In the genomic region with DNA sequence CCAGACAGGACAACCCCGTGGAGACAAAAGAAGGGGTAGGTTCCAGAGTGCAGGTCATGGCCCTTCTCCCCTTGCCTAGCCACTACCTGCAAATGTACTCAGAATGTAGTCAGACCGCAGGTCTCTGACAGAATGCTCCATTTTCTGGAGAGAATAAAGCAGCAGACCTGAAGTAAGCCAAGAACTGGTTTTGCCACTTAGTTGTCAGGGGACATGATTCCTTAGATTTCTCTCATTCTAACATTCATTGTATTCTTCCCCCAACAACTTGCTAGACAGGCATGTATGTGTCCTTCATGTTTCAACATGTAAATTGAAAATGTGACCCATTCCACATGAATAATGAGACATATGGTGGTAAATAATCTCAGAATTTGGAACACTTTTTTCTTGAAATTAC, we compare ENCODE assay signal across 15 cellular contexts.
DNase-seq lines count a peak whose midpoint lies in the region; ATAC-seq and TF ChIP-seq lines count a peak whose summit lies in the region.
"Had no signal": no experiment of that assay in that cellular context is flagged by ENCODE, and none has a peak within 500 bp of the region (broad histone marks: within the 10 kb centered on the region; RNA-seq: fewer than 3 reads in every experiment).

No MANE protein-coding gene starts in this region.

- H2BK12ac ChIP-seq in trophoblast cell (ENCODE audit: low read length) = peak overlapping the region; percentile 66

- H3K27ac ChIP-seq in RWPE1 = no peak overlapping the region
- H3K27ac ChIP-seq in trophoblast cell (ENCODE audit: low read depth, low read length) = peak overlapping the region; percentile 45
- H3K27ac ChIP-seq: 22Rv1, BLaER1, HL-60 had no signal

- ATAC-seq in esophagus mucosa = peak; percentile 73
- ATAC-seq in GM18870 (IDR thresholded peaks at IDR 0.05; ENCODE audit: unreplicated experiment) = no peak
- ATAC-seq: HCT116 had no signal

- no peak overlapping the region for H3K4me3 ChIP-seq in trophoblast cell (ENCODE audit: low read depth, low read length)
- H3K4me3 ChIP-seq: BLaER1 had no signal

- H4K12ac ChIP-seq in trophoblast cell (ENCODE audit: low read depth, low read length) = no peak overlapping the region

- TF ChIP-seq CTCF in RWPE1 (conservative IDR thresholded peaks at IDR 0.05; ENCODE audit: low read depth) = no peak

- peaks cover 18 to 19% of the 10 kb centered on the region in 2 experiments for H3K4me1 ChIP-seq in trophoblast cell (ENCODE audit: control insufficient read depth in 1 of 2, insufficient read depth in 2 of 2, low read length in 2 of 2)
- H3K4me1 ChIP-seq: BLaER1 had no signal

- H2BK5ac ChIP-seq in trophoblast cell (ENCODE audit: low read depth, low read length, poor library complexity) = peak overlapping the region; percentile 31

- no peak overlapping the region for H3K4ac ChIP-seq in trophoblast cell (ENCODE audit: low read depth, low read length)

- no peak overlapping the region for H3K4me2 ChIP-seq in trophoblast cell (ENCODE audit: low read length)
- H3K4me2 ChIP-seq: BLaER1 had no signal

- peaks cover 7% of the 10 kb centered on the region for H3K9me3 ChIP-seq in trophoblast cell (ENCODE audit: insufficient read depth, low read depth, low read length)

- H3K9ac ChIP-seq in trophoblast cell (ENCODE audit: low read length) = no peak overlapping the region
- H3K9ac ChIP-seq: BLaER1 had no signal

- peak overlapping the region; percentile 36 for H3K14ac ChIP-seq in trophoblast cell (ENCODE audit: low read length)

- H4K8ac ChIP-seq in trophoblast cell (ENCODE audit: low read depth, low read length) = no peak overlapping the region

- H2BK120ac ChIP-seq in trophoblast cell (ENCODE audit: insufficient read depth, low read length, poor library complexity) = peak overlapping the region; percentile 71

- H3K36me3 ChIP-seq in trophoblast cell (ENCODE audit: control insufficient read depth in 1 of 2, insufficient read depth in 2 of 2, low read length in 2 of 2) = no peaks in the 10 kb centered on the region
- H3K36me3 ChIP-seq: BLaER1 had no signal

- no peak overlapping the region for H3K18ac ChIP-seq in trophoblast cell (ENCODE audit: low read length)

- H3K23ac ChIP-seq in trophoblast cell (ENCODE audit: low read length) = no peak overlapping the region

- H2AFZ ChIP-seq in trophoblast cell (ENCODE audit: insufficient read depth, low read length, poor library complexity) = no peak overlapping the region

- no peak overlapping the region for H4K91ac ChIP-seq in trophoblast cell (ENCODE audit: low read depth, low read length)

- no peak overlapping the region for H2AK5ac ChIP-seq in trophoblast cell (ENCODE audit: low read length)

- DNase-seq in DMS53 (lab: John Stamatoyannopoulos, UW) (peak; percentile 11), DMS53 treated with DMSO at 0.1 percent for 48 hours (lab: John Stamatoyannopoulos, UW; ENCODE audit: unreplicated experiment) (no peak), RWPE1 (ENCODE audit: low spot score) (peak; percentile 8), trophoblast cell (peak; percentile 68 to 90), RPMI8226 (no peak)
- no peak for DNase-seq in NK-92 treated with Interleukin-12 subunit alpha and Interleukin-12 subunit beta, amount 100 ng/mL, for 24 hours (lab: John Stamatoyannopoulos, UW)
- DNase-seq: DMS 273 treated with DMSO at 0.1 percent for 48 hours, DND-41, GF-D8 had no signal

- peaks cover 2% of the 10 kb centered on the region for H3K79me2 ChIP-seq in trophoblast cell (ENCODE audit: control insufficient read depth, insufficient read depth, low read length, poor library complexity)

- CTCF ChIA-PET in RWPE1 (lab: Yijun Ruan, JAX) = no interaction called here

- POLR2A ChIA-PET in RWPE1 (lab: Yijun Ruan, JAX; ENCODE audit: low non-redundant PET) = no interaction called here

- H3K27me3 ChIP-seq in trophoblast cell (ENCODE audit: insufficient read depth, low read length) = no peaks in the 10 kb centered on the region
- H3K27me3 ChIP-seq: BLaER1 had no signal

- whole genome bisulfite sequencing in trophoblast cell (ENCODE audit: extremely low coverage, insufficient coverage, insufficient read length) = no CpG with 5 or more reads among the region's 2 CpGs

- H3K79me1 ChIP-seq in trophoblast cell (ENCODE audit: low read length) = peaks cover 5% of the 10 kb centered on the region

Comparison
In these comparisons a context has a peak if more than half of its experiments do, and no peak if none do; other contexts are left out.
1. DNase-seq: peak in DMS53 (single experiment), RWPE1 (single experiment) and trophoblast cell (2 of 2); none in DMS53 treated with DMSO at 0.1 percent for 48 hours (single experiment), RPMI8226 (single experiment) and NK-92 treated with Interleukin-12 subunit alpha and Interleukin-12 subunit beta, amount 100 ng/mL, for 24 hours (single experiment).